8 cellular contexts compared by ENCODE assay signal in the genomic region with DNA sequence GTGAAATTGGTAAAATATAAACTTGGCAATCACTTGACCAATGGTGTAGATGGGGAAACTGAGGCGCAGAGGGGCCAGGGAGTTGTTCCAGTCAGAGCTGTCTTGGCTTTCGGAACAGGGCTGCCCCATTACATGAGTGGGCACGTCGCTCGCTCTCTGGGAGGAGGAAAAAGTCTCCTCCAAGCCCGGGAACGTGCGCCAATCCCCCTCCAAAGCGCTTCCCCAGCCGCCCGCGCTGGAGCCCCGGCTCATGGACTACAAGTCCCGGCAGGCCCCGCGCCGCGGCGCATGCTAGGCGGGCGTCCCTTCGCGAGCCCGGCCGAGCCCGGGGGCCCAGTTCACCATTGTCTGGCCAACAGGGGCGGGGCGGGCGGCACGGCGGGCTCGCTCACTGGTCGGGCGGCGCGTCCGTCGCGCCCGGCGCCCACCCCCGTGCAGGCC. TPM values are rescaled to one million over a fixed set of nuclear protein-coding genes. Genes with fewer than 3 reads are reported as not detected.
DNase-seq lines count a peak whose midpoint lies in the region; ATAC-seq and TF ChIP-seq lines count a peak whose summit lies in the region.

No MANE protein-coding gene starts in this region.

- H3K27me3 Mint-ChIP-seq in endothelial cell (ENCODE audit: unreplicated experiment), result peaks cover 23% of the 10 kb centered on the region

- H3K9me2 ChIP-seq in OCI-LY1 (ENCODE audit: low read depth, low read length), result no peaks in the 10 kb centered on the region

- H3K9me3 ChIP-seq in HUES6 (ENCODE audit: control insufficient read depth, insufficient read depth, low read depth, low read length) (no peaks in the 10 kb centered on the region), OCI-LY1 (ENCODE audit: low read length) (no peaks in the 10 kb centered on the region)

- H2AFZ ChIP-seq in OCI-LY1 (ENCODE audit: low read length), result peak overlapping the region; percentile 78; the same call in 1 of the 2 replicates

- peaks cover 12% of the 10 kb centered on the region for H3K36me3 Mint-ChIP-seq in endothelial cell (ENCODE audit: low read depth, unreplicated experiment)

- H3K79me2 ChIP-seq in OCI-LY1 (ENCODE audit: insufficient read depth, low read length), result no peaks in the 10 kb centered on the region

- H3K4me2 ChIP-seq in OCI-LY1 (ENCODE audit: low read length), result peak overlapping the region; percentile 59

- H3K27ac ChIP-seq in HUES6 (ENCODE audit: low read depth, low read length) (peak overlapping the region; percentile 84), OCI-LY1 (ENCODE audit: low read depth, low read length, poor library complexity, severe bottlenecking) (no peak overlapping the region)

- no peaks in the 10 kb centered on the region for H4K20me1 ChIP-seq in OCI-LY1 (ENCODE audit: insufficient read depth, low read length)

- peak overlapping the region; percentile 79 for H3K9ac ChIP-seq in HUES6 (ENCODE audit: low read length)
- peak overlapping the region; percentile 21; the same call in 1 of the 2 replicates for H3K9ac ChIP-seq in OCI-LY1 (ENCODE audit: low read length)

- DNase-seq in CMK (ENCODE audit: low read depth) (peak; percentile 85), endothelial cell (ENCODE audit: low spot score) (peak; percentile 99), midbrain (lab: John Stamatoyannopoulos, UW) (peak; percentile 95)
- peak; percentile 96 for DNase-seq in activated CD8-positive, alpha-beta memory T cell treated with anti-CD3 and anti-CD28 coated beads, Interleukin-2, amount 50 U/mL, for 4 hours
- peak; percentile 92 for DNase-seq in stimulated activated CD8-positive, alpha-beta memory T cell treated with anti-CD3 and anti-CD28 coated beads, Interleukin-15, amount 100 ng/mL, for 24 hours (ENCODE audit: low read depth)

- H3K4me1 ChIP-seq in HUES6 (ENCODE audit: control insufficient read depth, insufficient read depth, low read length), result peaks cover 20% of the 10 kb centered on the region
- H3K4me1 ChIP-seq in OCI-LY1 (ENCODE audit: insufficient read depth, low read length, severe bottlenecking), result peaks cover 20% of the 10 kb centered on the region

- TF ChIP-seq CTCF in OCI-LY1 (IDR thresholded peaks at IDR 0.05; ENCODE audit: low read length) (no peak), endothelial cell (IDR thresholded peaks at IDR 0.05; ENCODE audit: unreplicated experiment) (no peak)

- ATAC-seq in GM21423 (IDR thresholded peaks at IDR 0.05; ENCODE audit: unreplicated experiment), result peak; percentile 86

- peaks cover 21% of the 10 kb centered on the region for H3K4me1 Mint-ChIP-seq in endothelial cell (ENCODE audit: unreplicated experiment)

- H3K36me3 ChIP-seq in HUES6 (ENCODE audit: control insufficient read depth, insufficient read depth, low read length) (no peaks in the 10 kb centered on the region; the same call in 1 of the 2 replicates), OCI-LY1 (ENCODE audit: insufficient read depth, low read length) (no peaks in the 10 kb centered on the region)

- H3F3A ChIP-seq in OCI-LY1 (ENCODE audit: insufficient read depth, low read length), result no peaks in the 10 kb centered on the region

- H3K27me3 ChIP-seq in HUES6 (ENCODE audit: control insufficient read depth, insufficient read depth, low read length) (no peaks in the 10 kb centered on the region), OCI-LY1 (ENCODE audit: insufficient read depth, low read length) (no peaks in the 10 kb centered on the region)

- peak overlapping the region; percentile 93 for H3K27ac Mint-ChIP-seq in endothelial cell (ENCODE audit: unreplicated experiment)

- peak overlapping the region; percentile 94 for H3K4me3 Mint-ChIP-seq in endothelial cell (ENCODE audit: unreplicated experiment)

- H3K9me3 Mint-ChIP-seq in endothelial cell (ENCODE audit: unreplicated experiment), result no peaks in the 10 kb centered on the region

- H3K4me3 ChIP-seq in HUES6 (ENCODE audit: low read depth, low read length) (peak overlapping the region; percentile 74), OCI-LY1 (ENCODE audit: low read depth, low read length, poor library complexity, severe bottlenecking) (peak overlapping the region; percentile 46)

RNA-seq across cellular contexts. Expression of gene LLGL1, which starts 0.3 kb away (rescaled TPM):
- 57.2 TPM for total RNA-seq in endothelial cell (ENCODE audit: unreplicated experiment)

RNA-seq across cellular contexts. Expression of gene FLII, which starts 33.4 kb away (rescaled TPM):
- 355 TPM for total RNA-seq in endothelial cell (ENCODE audit: unreplicated experiment)

RNA-seq across cellular contexts. Expression of gene MIEF2, which starts 35.3 kb away (rescaled TPM):
- total RNA-seq in endothelial cell (ENCODE audit: unreplicated experiment), result 11.6 TPM

RNA-seq across cellular contexts. Expression of gene ALKBH5, which starts 41.5 kb away (rescaled TPM):
- 55.3 TPM for total RNA-seq in endothelial cell (ENCODE audit: unreplicated experiment)
